ENCODE assay signal across 10 cellular contexts in the genomic region with DNA sequence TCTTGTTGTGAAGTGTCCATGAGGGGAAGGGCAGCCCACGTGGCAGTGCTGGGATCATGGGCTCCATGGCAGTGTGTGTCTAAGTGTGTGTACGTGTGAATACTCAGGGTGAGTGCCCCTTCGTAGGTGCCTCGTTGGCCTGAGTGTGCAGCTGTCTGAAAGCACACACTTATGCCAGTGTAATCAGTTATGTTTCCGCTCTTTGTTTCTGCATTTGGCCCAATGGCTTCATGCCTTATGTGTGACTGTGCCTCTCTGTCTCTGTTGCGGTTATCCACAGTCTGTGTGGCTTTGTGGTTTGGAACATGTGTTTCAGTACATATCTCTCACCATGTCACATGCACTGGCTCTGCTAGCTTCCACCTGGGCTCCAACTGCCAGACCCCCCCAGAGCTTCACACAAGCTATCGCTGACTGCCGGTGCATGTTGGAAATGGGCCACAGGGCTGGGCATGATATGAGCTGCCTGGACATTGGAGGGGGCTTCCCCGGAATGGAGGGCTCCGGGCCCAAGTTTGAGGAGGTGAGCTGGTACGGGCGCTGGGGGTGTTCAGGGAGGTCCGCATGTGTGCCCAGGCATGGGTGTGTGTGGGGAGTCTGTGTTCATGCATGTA.
A peak's percentile ranks its signal among the peaks of the same experiment; 100 is the strongest.
DNase-seq lines count a peak whose midpoint lies in the region; ATAC-seq and TF ChIP-seq lines count a peak whose summit lies in the region.
"Had no signal": no experiment of that assay in that cellular context is flagged by ENCODE, and none has a peak within 500 bp of the region (broad histone marks: within the 10 kb centered on the region; RNA-seq: fewer than 3 reads in every experiment).

No MANE protein-coding gene starts in this region.

- peaks cover 63% of the 10 kb centered on the region for H3K27me3 Mint-ChIP-seq in T-helper 17 cell

- H3K4me2 ChIP-seq in osteoblast (ENCODE audit: insufficient read depth, low read length) = peak overlapping the region; percentile 48

- intact Hi-C loops in posterior cingulate gyrus (cut with DNase I) = no loop called here

- H2AFZ ChIP-seq in osteoblast (ENCODE audit: low read length) = no peak overlapping the region

- H3K27ac Mint-ChIP-seq in T-helper 17 cell = no peak overlapping the region
- H3K27ac Mint-ChIP-seq: nephron had no signal

- no peak overlapping the region for H3K4me3 Mint-ChIP-seq in T-helper 17 cell
- H3K4me3 Mint-ChIP-seq: nephron had no signal

- no peaks in the 10 kb centered on the region for H3K36me3 ChIP-seq in osteoblast (ENCODE audit: insufficient read depth, low read length)

- H4K20me1 ChIP-seq in osteoblast (ENCODE audit: insufficient read depth, low read length) = peaks cover 4% of the 10 kb centered on the region

- H3K4me1 Mint-ChIP-seq in T-helper 17 cell = peaks cover 11% of the 10 kb centered on the region
- H3K4me1 Mint-ChIP-seq: nephron had no signal

- H3K36me3 Mint-ChIP-seq in T-helper 17 cell (ENCODE audit: low read depth) = peaks cover 4% of the 10 kb centered on the region

- no peak overlapping the region for H3K4me3 ChIP-seq in osteoblast (ENCODE audit: insufficient read depth, low read length)

- no peak overlapping the region for H3K27ac ChIP-seq in osteoblast (ENCODE audit: low read depth, low read length)
- H3K27ac ChIP-seq: 22Rv1 had no signal

- no peaks in the 10 kb centered on the region for H3K79me2 ChIP-seq in osteoblast (ENCODE audit: insufficient read depth, low read length)

- TF ChIP-seq CTCF in osteoblast (IDR thresholded peaks at IDR 0.05; ENCODE audit: extremely low read depth, low read depth, low read length) = no peak

- no peaks in the 10 kb centered on the region for H3K9me3 ChIP-seq in T-helper 17 cell (ENCODE audit: control insufficient read depth, low read length, poor library complexity, severe bottlenecking)
- no peaks in the 10 kb centered on the region for H3K9me3 ChIP-seq in osteoblast (ENCODE audit: low read depth, low read length)

- DNase-seq in NCI-H2107 treated with DMSO at 0.1 percent for 48 hours (lab: John Stamatoyannopoulos, UW; ENCODE audit: unreplicated experiment) (peak; percentile 58), NCI-H2107 (lab: John Stamatoyannopoulos, UW) (no peak), T-helper 17 cell (no peak), osteoblast (ENCODE audit: insufficient read length, low spot score, missing footprints) (peak; percentile 89), posterior cingulate gyrus (no peak), mesenteric fat pad (ENCODE audit: low spot score) (no peak)

- peaks cover 79% of the 10 kb centered on the region for H3K27me3 ChIP-seq in osteoblast (ENCODE audit: insufficient read depth, low read length)

- peaks cover 13% of the 10 kb centered on the region for H3K4me1 ChIP-seq in osteoblast (ENCODE audit: insufficient read depth, low read length)

- peak; percentile 59 for ATAC-seq in HG02759 (IDR thresholded peaks at IDR 0.05; ENCODE audit: unreplicated experiment)
- ATAC-seq in T-helper 17 cell = peak; percentile 30
- ATAC-seq in HG03039 (IDR thresholded peaks at IDR 0.05; ENCODE audit: unreplicated experiment) = no peak

Comparison
In these comparisons a context has a peak if more than half of its experiments do, and no peak if none do; other contexts are left out.
1. DNase-seq: peak in NCI-H2107 treated with DMSO at 0.1 percent for 48 hours (single experiment) and osteoblast (single experiment); none in NCI-H2107 (single experiment), T-helper 17 cell (0 of 3), posterior cingulate gyrus (0 of 10) and mesenteric fat pad (single experiment).